14 cellular contexts compared by ENCODE assay signal in genomic region chr13:109213714-109214113, GRCh38.
"Had no signal": no experiment of that assay in that cellular context is flagged by ENCODE, and none has a peak within 500 bp of the region (broad histone marks: within the 10 kb centered on the region; RNA-seq: fewer than 3 reads in every experiment).

No MANE protein-coding gene starts in this region.

- H3K4me1 Mint-ChIP-seq: activated B cell treated with CpG ODN at 0.5 μM for 24 hours; activated naive CD8-positive, alpha-beta T cell treated with anti-CD3 and anti-CD28 coated beads, Interleukin-2, amount 10 ng/mL, durations not matched to agents 7 days and 5 days; naive B cell; T-helper 17 cell had no signal

- H3K9me3 Mint-ChIP-seq: activated B cell treated with CpG ODN at 0.5 μM for 24 hours; activated naive CD8-positive, alpha-beta T cell treated with anti-CD3 and anti-CD28 coated beads, Interleukin-2, amount 10 ng/mL, durations not matched to agents 7 days and 5 days; naive B cell had no signal

- H3K36me3 ChIP-seq: gastroesophageal sphincter, left lung, transverse colon had no signal

- H3K27me3 ChIP-seq: gastroesophageal sphincter, left lung, transverse colon had no signal

- FAIRE-seq: islet of Langerhans had no signal

- ATAC-seq: left lung, T-helper 17 cell had no signal

- H3K4me1 ChIP-seq: gastroesophageal sphincter, left lung, transverse colon had no signal

- DNase-seq: activated B cell treated with CpG ODN at 0.5 μM for 24 hours; activated naive CD4-positive, alpha-beta T cell; activated naive CD8-positive, alpha-beta T cell treated with anti-CD3 and anti-CD28 coated beads, Interleukin-2, amount 10 ng/mL, durations not matched to agents 7 days and 5 days; activated T-cell treated with anti-CD3 and anti-CD28 coated beads for 4 hours; effector CD8-positive, alpha-beta T cell; left lung; naive B cell; stimulated activated CD4-positive, alpha-beta T cell treated with anti-CD3 and anti-CD28 coated beads, Interleukin-2, amount 100 ng/mL, for 48 hours; stimulated activated naive CD4-positive, alpha-beta T cell; T-helper 17 cell; transverse colon had no signal

- H3K4me3 Mint-ChIP-seq: activated B cell treated with CpG ODN at 0.5 μM for 24 hours; activated naive CD8-positive, alpha-beta T cell treated with anti-CD3 and anti-CD28 coated beads, Interleukin-2, amount 10 ng/mL, durations not matched to agents 7 days and 5 days; brain; naive B cell; T-helper 17 cell had no signal

- H3K36me3 Mint-ChIP-seq: activated naive CD8-positive, alpha-beta T cell treated with anti-CD3 and anti-CD28 coated beads, Interleukin-2, amount 10 ng/mL, durations not matched to agents 7 days and 5 days; brain; naive B cell had no signal

- H3K4me3 ChIP-seq: gastroesophageal sphincter, left lung, transverse colon had no signal

- H3K27me3 Mint-ChIP-seq: activated B cell treated with CpG ODN at 0.5 μM for 24 hours; activated naive CD8-positive, alpha-beta T cell treated with anti-CD3 and anti-CD28 coated beads, Interleukin-2, amount 10 ng/mL, durations not matched to agents 7 days and 5 days; brain had no signal

- H3K27ac Mint-ChIP-seq: activated B cell treated with CpG ODN at 0.5 μM for 24 hours; activated naive CD8-positive, alpha-beta T cell treated with anti-CD3 and anti-CD28 coated beads, Interleukin-2, amount 10 ng/mL, durations not matched to agents 7 days and 5 days; naive B cell; T-helper 17 cell had no signal

- H3K27ac ChIP-seq: left lung, transverse colon had no signal

- H3K9me3 ChIP-seq: gastroesophageal sphincter, left lung, transverse colon had no signal
